21 cellular contexts compared by ENCODE assay signal in the genomic region with DNA sequence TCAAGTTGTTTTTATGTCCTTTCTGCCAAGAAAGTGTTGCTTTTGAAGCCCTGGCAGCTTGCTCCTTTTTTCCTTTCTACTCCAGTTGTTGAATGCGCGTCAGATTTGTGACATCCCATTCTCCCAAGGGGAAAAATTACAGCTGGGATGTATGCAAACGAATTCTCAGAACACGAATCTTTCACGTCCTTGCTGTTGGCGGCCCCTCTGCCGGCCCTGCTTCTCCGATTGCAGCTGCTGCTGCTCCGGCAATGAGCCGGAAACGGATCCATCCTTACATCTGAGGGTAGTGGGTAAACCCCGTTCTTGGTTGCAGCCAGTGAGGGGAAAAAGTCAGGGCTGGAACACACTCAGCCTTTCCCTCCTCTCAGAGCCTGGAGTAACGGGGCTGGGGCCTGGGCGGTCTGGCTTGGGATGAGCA.
"Had no signal": no experiment of that assay in that cellular context is flagged by ENCODE, and none has a peak within 500 bp of the region (broad histone marks: within the 10 kb centered on the region; RNA-seq: fewer than 3 reads in every experiment).

No MANE protein-coding gene starts in this region.

- H3K27ac ChIP-seq: body of pancreas, dorsolateral prefrontal cortex, foreskin keratinocyte, skin epidermis, upper lobe of right lung had no signal

- H3K9me3 ChIP-seq: body of pancreas, upper lobe of right lung had no signal

- DNase-seq: activated CD4-positive, alpha-beta T cell treated with anti-CD3 and anti-CD28 coated beads for 36 hours; activated CD4-positive, alpha-beta T cell treated with anti-CD3 and anti-CD28 coated beads, Interleukin-2, amount 50 U/mL, for 48 hours; activated naive CD4-positive, alpha-beta T cell treated with Interleukin-2 at 50 U/mL for 16 hours; activated naive CD8-positive, alpha-beta T cell treated with anti-CD3 and anti-CD28 coated beads, Interleukin-2, amount 10 ng/mL, durations not matched to agents 7 days and 5 days; body of pancreas; caudate nucleus; dorsolateral prefrontal cortex; foreskin keratinocyte; hypothalamus; natural killer cell; occipital lobe; right cardiac atrium; stimulated activated CD4-positive, alpha-beta T cell treated with anti-CD3 and anti-CD28 coated beads, Interleukin-2, amount 100 ng/mL, for 48 hours; stimulated activated naive CD8-positive, alpha-beta T cell treated with anti-CD3 and anti-CD28 coated beads, Interleukin-15, amount 100 ng/mL, for 72 hours; upper lobe of right lung had no signal

- ATAC-seq: activated CD4-positive, alpha-beta T cell treated with anti-CD3 and anti-CD28 coated beads for 36 hours; body of pancreas; foreskin keratinocyte; left colon; natural killer cell; right cardiac atrium; stimulated activated naive CD8-positive, alpha-beta T cell treated with anti-CD3 and anti-CD28 coated beads, Interleukin-15, amount 100 ng/mL, for 72 hours; upper lobe of right lung; WTC11 had no signal

- H3K27me3 ChIP-seq: body of pancreas, dorsolateral prefrontal cortex, foreskin keratinocyte, upper lobe of right lung had no signal

- H3K27ac Mint-ChIP-seq: activated CD4-positive, alpha-beta T cell treated with anti-CD3 and anti-CD28 coated beads for 36 hours; activated naive CD8-positive, alpha-beta T cell treated with anti-CD3 and anti-CD28 coated beads, Interleukin-2, amount 10 ng/mL, durations not matched to agents 7 days and 5 days; activated T-helper 2 cell treated with anti-CD3 and anti-CD28 coated beads, Interferon-gamma antibody, Interleukin-2, Interleukin-4, amounts not matched to agents 10 μg/mL and 5 μg/mL and 100 μg/mL, durations not matched to agents 14 hours and 24 hours and 36 hours; natural killer cell; progenitor cell of endocrine pancreas; WTC11 had no signal

- H3K4me3 ChIP-seq: body of pancreas, dorsolateral prefrontal cortex, lung, skin epidermis, upper lobe of right lung had no signal

- H3K9me3 Mint-ChIP-seq: activated naive CD8-positive, alpha-beta T cell treated with anti-CD3 and anti-CD28 coated beads, Interleukin-2, amount 10 ng/mL, durations not matched to agents 7 days and 5 days; activated T-helper 2 cell treated with anti-CD3 and anti-CD28 coated beads, Interferon-gamma antibody, Interleukin-2, Interleukin-4, amounts not matched to agents 10 μg/mL and 5 μg/mL and 100 μg/mL, durations not matched to agents 14 hours and 24 hours and 36 hours; natural killer cell; stimulated activated naive CD8-positive, alpha-beta T cell treated with anti-CD3 and anti-CD28 coated beads, Interleukin-15, amount 100 ng/mL, for 72 hours; WTC11 had no signal

- H3K4me3 Mint-ChIP-seq: activated CD4-positive, alpha-beta T cell treated with anti-CD3 and anti-CD28 coated beads for 36 hours; activated naive CD8-positive, alpha-beta T cell treated with anti-CD3 and anti-CD28 coated beads, Interleukin-2, amount 10 ng/mL, durations not matched to agents 7 days and 5 days; natural killer cell; stimulated activated naive CD8-positive, alpha-beta T cell treated with anti-CD3 and anti-CD28 coated beads, Interleukin-15, amount 100 ng/mL, for 72 hours; WTC11 had no signal

- H3K36me3 Mint-ChIP-seq: activated naive CD8-positive, alpha-beta T cell treated with anti-CD3 and anti-CD28 coated beads, Interleukin-2, amount 10 ng/mL, durations not matched to agents 7 days and 5 days; natural killer cell; WTC11 had no signal

- H3K4me1 ChIP-seq: body of pancreas, foreskin keratinocyte, upper lobe of right lung had no signal

- H3K36me3 ChIP-seq: upper lobe of right lung had no signal
